1 cellular context compared by ENCODE assay signal in the genomic region with DNA sequence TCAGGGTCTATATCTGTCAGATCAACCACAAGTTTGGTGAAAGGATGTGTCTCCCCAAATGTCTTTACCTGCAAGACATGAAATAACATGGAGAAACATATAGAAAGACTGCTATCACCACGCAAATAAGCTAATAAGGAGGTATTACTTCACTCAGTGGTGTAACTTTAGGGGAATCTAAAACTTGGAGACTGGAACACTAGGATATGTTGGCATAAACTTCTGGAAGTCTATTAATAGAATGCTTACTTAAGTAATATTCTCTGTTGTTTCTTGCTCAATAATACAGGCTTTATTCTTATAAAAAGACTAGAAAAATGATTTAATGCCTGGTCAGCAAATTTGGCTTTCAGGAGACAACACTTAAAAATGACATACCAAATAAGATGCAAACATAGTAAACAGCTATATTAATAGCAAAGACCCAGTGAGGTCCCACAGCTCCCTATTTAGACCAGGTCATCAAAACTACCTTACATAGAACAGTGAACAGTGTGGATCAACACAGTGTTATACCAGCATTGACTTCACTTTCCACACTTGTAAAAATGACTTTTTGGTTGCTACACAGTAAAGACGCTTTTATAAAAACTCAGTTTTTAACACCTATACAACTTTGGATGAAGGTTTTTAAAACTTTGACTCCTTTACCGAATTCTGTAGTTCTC.
A peak's percentile ranks its signal among the peaks of the same experiment; 100 is the strongest.
TF ChIP-seq lines count a peak whose summit lies in the region.

No MANE protein-coding gene starts in this region.

TF ChIP-seq in K562, 482 proteins besides CTCF, POLR2A, EP300 and RAD21:
- TF ChIP-seq NR2F6 (CRISPR knock-in tag; IDR thresholded peaks at IDR 0.05) (no peak), MAFK (IDR thresholded peaks at IDR 0.05; ENCODE audit: low read length) (peak; percentile 97), MBD2 (IDR thresholded peaks at IDR 0.05; ENCODE audit: borderline replicate concordance, low read depth) (no peak), RBM22 (IDR thresholded peaks at IDR 0.05; ENCODE audit: low read depth, low read length, poor library complexity, severe bottlenecking) (no peak), ZNF316 (IDR thresholded peaks at IDR 0.05) (peak; percentile 95), MAFG (tag; conservative IDR thresholded peaks at IDR 0.05) (peak; percentile 88), MAFF (IDR thresholded peaks at IDR 0.05; ENCODE audit: low read length) (peak; percentile 96), C11orf30 (IDR thresholded peaks at IDR 0.05; ENCODE audit: low read depth) (peak; percentile 87)
- TF ChIP-seq, protein P1, sequence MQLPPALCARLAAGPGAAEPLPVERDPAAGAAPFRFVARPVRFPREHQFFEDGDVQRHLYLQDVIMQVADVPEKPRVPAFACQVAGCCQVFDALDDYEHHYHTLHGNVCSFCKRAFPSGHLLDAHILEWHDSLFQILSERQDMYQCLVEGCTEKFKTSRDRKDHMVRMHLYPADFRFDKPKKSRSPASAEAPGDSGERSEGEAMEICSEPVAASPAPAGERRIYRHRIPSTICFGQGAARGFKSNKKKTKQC (CRISPR knock-in tag; IDR thresholded peaks at IDR 0.05): no peak
